In genomic region chr1:174871886-174872285, GRCh38 we compare ENCODE assay signal across 16 cellular contexts.
DNase-seq lines count a peak whose midpoint lies in the region; ATAC-seq, FAIRE-seq and TF ChIP-seq lines count a peak whose summit lies in the region.
"Had no signal": no experiment of that assay in that cellular context is flagged by ENCODE, and none has a peak within 500 bp of the region (broad histone marks: within the 10 kb centered on the region; RNA-seq: fewer than 3 reads in every experiment).

No MANE protein-coding gene starts in this region.

- no peaks in the 10 kb centered on the region for H3K4me1 ChIP-seq in CD4-positive, CD25-positive, alpha-beta regulatory T cell (ENCODE audit: control insufficient read depth, insufficient read depth, low read length, poor library complexity, severe bottlenecking)
- H3K4me1 ChIP-seq in keratinocyte (ENCODE audit: control insufficient read depth, extremely low read depth, insufficient read depth, low read length) = peaks cover 5% of the 10 kb centered on the region
- H3K4me1 ChIP-seq: parathyroid adenoma, testis had no signal

- no peaks in the 10 kb centered on the region for H4K20me1 ChIP-seq in keratinocyte (ENCODE audit: control insufficient read depth, extremely low read depth, insufficient read depth, low read length)

- peaks cover 0 to 2% (median 0%) of the 10 kb centered on the region in 7 donors for H3K9me3 Mint-ChIP-seq in CD4-positive, CD25-positive, alpha-beta regulatory T cell
- H3K9me3 Mint-ChIP-seq in IgD-negative memory B cell = peaks cover 0 to 10% (median 0%) of the 10 kb centered on the region in 3 donors
- peaks cover 13% of the 10 kb centered on the region for H3K9me3 Mint-ChIP-seq in WTC11

- TF ChIP-seq CTCF in WTC11 (IDR thresholded peaks at IDR 0.05) (no peak), keratinocyte (optimal IDR thresholded peaks at IDR 0.05 in 1 of 3, IDR thresholded peaks at IDR 0.05 in 1 of 3, conservative IDR thresholded peaks at IDR 0.05 in 1 of 3; ENCODE audit: extremely low read depth in 1 of 3, insufficient read depth in 2 of 3, low read length in 3 of 3) (no peak)

- H3K4me2 ChIP-seq in keratinocyte (ENCODE audit: control insufficient read depth, extremely low read depth, insufficient read depth, low read depth, low read length) = peak overlapping the region; percentile 12

- no peak overlapping the region for H3K9ac ChIP-seq in keratinocyte (ENCODE audit: control insufficient read depth, extremely low read depth, insufficient read depth, low read length)
- H3K9ac ChIP-seq: parathyroid adenoma had no signal

- no peak for FAIRE-seq in keratinocyte (lab: Jason Lieb, UNC)

- H3K27ac ChIP-seq in CD4-positive, CD25-positive, alpha-beta regulatory T cell (ENCODE audit: insufficient read depth, low read length, poor library complexity, severe bottlenecking) = no peak overlapping the region
- peak overlapping the region; percentile 18 for H3K27ac ChIP-seq in keratinocyte (ENCODE audit: control insufficient read depth, insufficient read depth, low read length)
- H3K27ac ChIP-seq: coronary artery, parathyroid adenoma, testis had no signal

- CTCF ChIA-PET in WTC11 (lab: Charles Lee) = interaction anchor here (1.2 kb wide), 1 partner anchor 609 kb away, joined by 3 read pairs; no protein-coding TSS in a partner anchor

- peak overlapping the region in 1 of 4 donors; percentile 43 for H3K4me3 Mint-ChIP-seq in CD4-positive, CD25-positive, alpha-beta regulatory T cell
- H3K4me3 Mint-ChIP-seq in IgD-negative memory B cell (peak overlapping the region; percentile 46 to 79 (median 60)), WTC11 (peak overlapping the region; percentile 47)

- ATAC-seq in CD4-positive, CD25-positive, alpha-beta regulatory T cell (ENCODE audit: low read depth in 2 of 2) = no peak
- ATAC-seq in WTC11 (peak; percentile 46), GM19452 (IDR thresholded peaks at IDR 0.05; ENCODE audit: unreplicated experiment) (no peak), GM19324 (IDR thresholded peaks at IDR 0.05; ENCODE audit: low FRiP score, unreplicated experiment) (no peak)
- ATAC-seq: mucosa of descending colon had no signal

- H3K4me1 Mint-ChIP-seq in CD4-positive, CD25-positive, alpha-beta regulatory T cell = peaks cover 11 to 27% (median 19%) of the 10 kb centered on the region in 4 donors
- H3K4me1 Mint-ChIP-seq in IgD-negative memory B cell = peaks cover 36 to 53% (median 41%) of the 10 kb centered on the region in 3 donors
- H3K4me1 Mint-ChIP-seq in WTC11 = peaks cover 47% of the 10 kb centered on the region

- peaks cover 10% of the 10 kb centered on the region for H3K36me3 Mint-ChIP-seq in CD4-positive, CD25-positive, alpha-beta regulatory T cell
- H3K36me3 Mint-ChIP-seq in IgD-negative memory B cell (peaks cover 2% of the 10 kb centered on the region), WTC11 (peaks cover 9% of the 10 kb centered on the region)

- dilution Hi-C loops in keratinocyte (cut with MboI; ENCODE audit: extremely low pct_ligation_motif_present, low sequenced_read_pairs) = no loop called here

- H3K9me3 ChIP-seq in CD4-positive, CD25-positive, alpha-beta regulatory T cell (ENCODE audit: control insufficient read depth in 2 of 2, low read length in 2 of 2) = peaks cover 0 to 2% of the 10 kb centered on the region in 2 experiments
- H3K9me3 ChIP-seq in keratinocyte (ENCODE audit: control insufficient read depth, low read depth, low read length) = no peaks in the 10 kb centered on the region
- H3K9me3 ChIP-seq: mucosa of descending colon, testis had no signal

- no peaks in the 10 kb centered on the region for H3K79me2 ChIP-seq in keratinocyte (ENCODE audit: control insufficient read depth, insufficient read depth, low read length)
- H3K79me2 ChIP-seq: parathyroid adenoma had no signal

- H2AFZ ChIP-seq in keratinocyte (ENCODE audit: control insufficient read depth, low read length) = peak overlapping the region; percentile 21
- H2AFZ ChIP-seq: parathyroid adenoma had no signal

- POLR2A ChIA-PET in WTC11 (lab: Charles Lee) = no interaction called here

- H3K27ac Mint-ChIP-seq in CD4-positive, CD25-positive, alpha-beta regulatory T cell = peak overlapping the region in 2 of 3 donors; percentile 68 to 82
- H3K27ac Mint-ChIP-seq in IgD-negative memory B cell = peak overlapping the region in 2 of 3 donors; percentile 63 to 77
- peak overlapping the region; percentile 99 for H3K27ac Mint-ChIP-seq in WTC11

- H3K27me3 ChIP-seq in CD4-positive, CD25-positive, alpha-beta regulatory T cell (ENCODE audit: control insufficient read depth, insufficient read depth, low read length) = no peaks in the 10 kb centered on the region
- no peaks in the 10 kb centered on the region for H3K27me3 ChIP-seq in keratinocyte (ENCODE audit: control insufficient read depth, extremely low read depth, insufficient read depth, low read length)
- H3K27me3 ChIP-seq: testis had no signal

- H3K36me3 ChIP-seq in CD4-positive, CD25-positive, alpha-beta regulatory T cell (ENCODE audit: control insufficient read depth, insufficient read depth, low read length) = no peaks in the 10 kb centered on the region
- no peaks in the 10 kb centered on the region for H3K36me3 ChIP-seq in keratinocyte (ENCODE audit: control insufficient read depth in 2 of 2, extremely low read depth in 1 of 2, insufficient read depth in 2 of 2, low read length in 2 of 2)

- H3K27me3 Mint-ChIP-seq in CD4-positive, CD25-positive, alpha-beta regulatory T cell = peaks cover 4% of the 10 kb centered on the region
- no peaks in the 10 kb centered on the region for H3K27me3 Mint-ChIP-seq in IgD-negative memory B cell
- no peaks in the 10 kb centered on the region for H3K27me3 Mint-ChIP-seq in WTC11 (ENCODE audit: low read depth)

- H3K9me1 ChIP-seq in keratinocyte (ENCODE audit: control insufficient read depth, extremely low read depth, insufficient read depth, low read length) = no peaks in the 10 kb centered on the region

- no peak overlapping the region for H3K4me3 ChIP-seq in CD4-positive, CD25-positive, alpha-beta regulatory T cell (ENCODE audit: low read depth, low read length)
- H3K4me3 ChIP-seq in keratinocyte (ENCODE audit: control insufficient read depth in 2 of 3, extremely low read depth in 1 of 3, insufficient read depth in 2 of 3, low read depth in 1 of 3, low read length in 3 of 3) = no peak overlapping the region
- H3K4me3 ChIP-seq: coronary artery, mucosa of descending colon, testis had no signal

- no peak for DNase-seq in CD4-positive, CD25-positive, alpha-beta regulatory T cell
- DNase-seq in WTC11 (ENCODE audit: low spot score) (no peak), keratinocyte (ENCODE audit: low read depth, low spot score) (no peak), DMS114 treated with DMSO at 0.1 percent for 48 hours (lab: John Stamatoyannopoulos, UW; ENCODE audit: unreplicated experiment) (no peak), glomerular visceral epithelial cell (ENCODE audit: extremely low spot score) (no peak)
- DNase-seq: activated CD4-positive, alpha-beta T cell treated with anti-CD3 and anti-CD28 coated beads, Interleukin-2, amount 50 U/mL, for 48 hours; amniotic stem cell; mucosa of descending colon; NCI-H82; SHP77; testis had no signal

TF ChIP-seq in WTC11, 78 proteins besides CTCF, POLR2A, EP300 and RAD21:
- TF ChIP-seq TEAD1 (CRISPR knock-in tag; IDR thresholded peaks at IDR 0.05) = peak; percentile 20; the same call in 1 of the 2 replicates
- no peak for TF ChIP-seq MLX (CRISPR knock-in tag; IDR thresholded peaks at IDR 0.05)
